Comparison of ENCODE assay signal across 8 cellular contexts in the genomic region with DNA sequence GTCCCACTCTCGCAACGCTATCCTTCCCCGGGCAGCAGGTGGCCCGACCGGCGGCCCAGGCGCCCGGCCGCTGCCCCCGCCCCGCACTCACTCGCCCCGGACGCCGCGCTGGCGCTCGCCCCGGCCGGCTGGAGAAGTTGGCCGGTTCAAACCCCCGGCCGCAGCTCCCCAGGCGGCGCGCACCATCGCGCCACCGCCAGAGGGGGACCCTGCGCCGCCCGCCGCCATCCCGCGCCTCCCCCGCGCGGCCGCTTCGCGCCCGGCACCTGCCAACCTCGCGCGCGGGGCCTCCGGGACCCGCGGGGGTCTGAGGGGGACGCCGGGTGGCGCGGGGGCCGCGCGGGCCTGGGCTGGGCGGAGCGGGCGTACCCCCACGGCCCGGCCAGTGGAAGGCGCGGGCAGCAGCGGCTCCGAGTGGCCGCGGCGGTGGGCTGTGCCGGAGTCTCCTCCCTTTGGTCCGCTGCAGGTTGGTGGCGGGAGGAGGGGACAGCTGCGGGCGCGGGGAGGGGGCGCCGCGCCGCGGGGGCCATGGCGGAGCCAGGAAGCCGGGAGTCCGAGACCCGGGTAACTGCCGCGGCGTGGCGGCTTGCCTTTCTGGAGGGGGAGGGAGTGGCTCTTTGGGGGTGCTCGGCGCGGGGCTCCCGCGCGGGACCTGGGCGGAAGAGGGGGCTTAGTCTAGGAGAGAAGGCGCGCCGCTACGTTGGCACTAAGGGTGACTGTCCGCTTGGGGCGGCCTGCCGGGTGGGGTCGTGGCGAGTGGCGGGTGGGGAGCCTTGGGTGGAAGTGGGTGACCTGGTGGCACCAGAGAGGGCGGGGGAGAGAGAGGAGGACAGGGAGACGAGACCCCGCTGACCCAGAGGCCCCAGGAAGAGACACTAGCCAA. TPM values are rescaled to one million over a fixed set of nuclear protein-coding genes. Genes with fewer than 3 reads are reported as not detected.
DNase-seq lines count a peak whose midpoint lies in the region; ATAC-seq and TF ChIP-seq lines count a peak whose summit lies in the region.

A gene (plus strand): TSS at position 434 of the 883 bp plus-strand sequence. CDS start 95 bp downstream, at position 529.
A gene (minus strand): TSS at position 139 of the 883 bp plus-strand sequence. CDS start 715 bp downstream, outside the sequence.

- peaks cover 0 to 3% of the 10 kb centered on the region in 2 donors for H3K36me3 ChIP-seq in prostate gland

- peak; percentile 77 for DNase-seq in COLO668 (lab: John Stamatoyannopoulos, UW; ENCODE audit: unreplicated experiment)
- peak; percentile 75 for DNase-seq in HuH-7.5 (ENCODE audit: low spot score)
- no peak for DNase-seq in astrocyte of the cerebellum (ENCODE audit: low read depth)
- peak; percentile 89 for DNase-seq in hepatic stellate cell (ENCODE audit: low spot score)
- peak; percentile 75 for DNase-seq in prostate gland (ENCODE audit: low spot score)

- TF ChIP-seq CTCF in astrocyte of the cerebellum (IDR thresholded peaks at IDR 0.05; ENCODE audit: low read depth, low read length, missing control alignments) (no peak), prostate gland (IDR thresholded peaks at IDR 0.05) (peak in 2 of 4 experiments; percentile 12 to 78)

- H3K9me3 ChIP-seq in prostate gland = no peaks in the 10 kb centered on the region

- H3K27ac ChIP-seq in prostate gland = peak within 1 kb of the TSS; percentile 91 to 94

- intact Hi-C loops in prostate gland (cut with DNase I) = no loop called here

- in situ Hi-C loops in astrocyte of the cerebellum (cut with HindIII; ENCODE audit: low sequenced_read_pairs) = no loop called here

- peak; percentile 69 for TF ChIP-seq POLR2A in prostate gland (IDR thresholded peaks at IDR 0.05)

- peaks cover 16% of the 10 kb centered on the region for H3K4me1 ChIP-seq in prostate gland (replicated peaks)

- under 1% methylated on average over 62 of the region's 107 CpGs for WGBS in prostate gland

- no peaks in the 10 kb centered on the region for H3K27me3 ChIP-seq in prostate gland (replicated peaks; ENCODE audit: insufficient read depth)

- ATAC-seq in GM19438 (IDR thresholded peaks at IDR 0.05; ENCODE audit: low read depth, unreplicated experiment) (peak; percentile 62), SK-N-SH treated with all-trans-retinoic acid at 6 μM for 48 hours (peak; percentile 91), GM21526 (IDR thresholded peaks at IDR 0.05; ENCODE audit: low FRiP score, unreplicated experiment) (no peak)

- H3K4me3 ChIP-seq in astrocyte of the cerebellum (ENCODE audit: low read depth, low read length) = peak within 1 kb of the TSS; percentile 86
- H3K4me3 ChIP-seq in prostate gland = peak within 1 kb of the TSS; percentile 93 to 94

TF ChIP-seq in SK-N-SH treated with all-trans-retinoic acid at 6 μM for 48 hours, 23 proteins besides CTCF, POLR2A, EP300 and RAD21:
- TF ChIP-seq, protein P1, sequence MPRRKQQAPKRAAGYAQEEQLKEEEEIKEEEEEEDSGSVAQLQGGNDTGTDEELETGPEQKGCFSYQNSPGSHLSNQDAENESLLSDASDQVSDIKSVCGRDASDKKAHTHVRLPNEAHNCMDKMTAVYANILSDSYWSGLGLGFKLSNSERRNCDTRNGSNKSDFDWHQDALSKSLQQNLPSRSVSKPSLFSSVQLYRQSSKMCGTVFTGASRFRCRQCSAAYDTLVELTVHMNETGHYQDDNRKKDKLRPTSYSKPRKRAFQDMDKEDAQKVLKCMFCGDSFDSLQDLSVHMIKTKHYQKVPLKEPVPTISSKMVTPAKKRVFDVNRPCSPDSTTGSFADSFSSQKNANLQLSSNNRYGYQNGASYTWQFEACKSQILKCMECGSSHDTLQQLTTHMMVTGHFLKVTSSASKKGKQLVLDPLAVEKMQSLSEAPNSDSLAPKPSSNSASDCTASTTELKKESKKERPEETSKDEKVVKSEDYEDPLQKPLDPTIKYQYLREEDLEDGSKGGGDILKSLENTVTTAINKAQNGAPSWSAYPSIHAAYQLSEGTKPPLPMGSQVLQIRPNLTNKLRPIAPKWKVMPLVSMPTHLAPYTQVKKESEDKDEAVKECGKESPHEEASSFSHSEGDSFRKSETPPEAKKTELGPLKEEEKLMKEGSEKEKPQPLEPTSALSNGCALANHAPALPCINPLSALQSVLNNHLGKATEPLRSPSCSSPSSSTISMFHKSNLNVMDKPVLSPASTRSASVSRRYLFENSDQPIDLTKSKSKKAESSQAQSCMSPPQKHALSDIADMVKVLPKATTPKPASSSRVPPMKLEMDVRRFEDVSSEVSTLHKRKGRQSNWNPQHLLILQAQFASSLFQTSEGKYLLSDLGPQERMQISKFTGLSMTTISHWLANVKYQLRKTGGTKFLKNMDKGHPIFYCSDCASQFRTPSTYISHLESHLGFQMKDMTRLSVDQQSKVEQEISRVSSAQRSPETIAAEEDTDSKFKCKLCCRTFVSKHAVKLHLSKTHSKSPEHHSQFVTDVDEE (CRISPR knock-in tag; IDR thresholded peaks at IDR 0.05) = no peak
- TF ChIP-seq GLIS3 (CRISPR knock-in tag; IDR thresholded peaks at IDR 0.05) = no peak
- no peak for TF ChIP-seq ESRRG (CRISPR knock-in tag; IDR thresholded peaks at IDR 0.05)
- TF ChIP-seq ISL1 (CRISPR knock-in tag; IDR thresholded peaks at IDR 0.05) = no peak
- no peak for TF ChIP-seq TOX (CRISPR knock-in tag; IDR thresholded peaks at IDR 0.05; ENCODE audit: borderline replicate concordance)
- TF ChIP-seq ZNF8 (CRISPR knock-in tag; IDR thresholded peaks at IDR 0.05) = no peak
- no peak for TF ChIP-seq CSDC2 (CRISPR knock-in tag; IDR thresholded peaks at IDR 0.05)
- TF ChIP-seq, protein P2, sequence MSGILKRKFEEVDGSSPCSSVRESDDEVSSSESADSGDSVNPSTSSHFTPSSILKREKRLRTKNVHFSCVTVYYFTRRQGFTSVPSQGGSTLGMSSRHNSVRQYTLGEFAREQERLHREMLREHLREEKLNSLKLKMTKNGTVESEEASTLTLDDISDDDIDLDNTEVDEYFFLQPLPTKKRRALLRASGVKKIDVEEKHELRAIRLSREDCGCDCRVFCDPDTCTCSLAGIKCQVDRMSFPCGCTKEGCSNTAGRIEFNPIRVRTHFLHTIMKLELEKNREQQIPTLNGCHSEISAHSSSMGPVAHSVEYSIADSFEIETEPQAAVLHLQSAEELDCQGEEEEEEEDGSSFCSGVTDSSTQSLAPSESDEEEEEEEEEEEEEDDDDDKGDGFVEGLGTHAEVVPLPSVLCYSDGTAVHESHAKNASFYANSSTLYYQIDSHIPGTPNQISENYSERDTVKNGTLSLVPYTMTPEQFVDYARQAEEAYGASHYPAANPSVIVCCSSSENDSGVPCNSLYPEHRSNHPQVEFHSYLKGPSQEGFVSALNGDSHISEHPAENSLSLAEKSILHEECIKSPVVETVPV (CRISPR knock-in tag; IDR thresholded peaks at IDR 0.05) = no peak
- TF ChIP-seq ZFP30 (CRISPR knock-in tag; IDR thresholded peaks at IDR 0.05) = no peak
- no peak for TF ChIP-seq SNAI2 (CRISPR knock-in tag; IDR thresholded peaks at IDR 0.05)
- no peak for TF ChIP-seq OSR1 (CRISPR knock-in tag; IDR thresholded peaks at IDR 0.05)
- TF ChIP-seq ZFP3 (CRISPR knock-in tag; IDR thresholded peaks at IDR 0.05) = no peak
- no peak for TF ChIP-seq BACH2 (CRISPR knock-in tag; IDR thresholded peaks at IDR 0.05; ENCODE audit: borderline replicate concordance)
- TF ChIP-seq RARB (CRISPR knock-in tag; IDR thresholded peaks at IDR 0.05) = no peak
- TF ChIP-seq, protein P3, sequence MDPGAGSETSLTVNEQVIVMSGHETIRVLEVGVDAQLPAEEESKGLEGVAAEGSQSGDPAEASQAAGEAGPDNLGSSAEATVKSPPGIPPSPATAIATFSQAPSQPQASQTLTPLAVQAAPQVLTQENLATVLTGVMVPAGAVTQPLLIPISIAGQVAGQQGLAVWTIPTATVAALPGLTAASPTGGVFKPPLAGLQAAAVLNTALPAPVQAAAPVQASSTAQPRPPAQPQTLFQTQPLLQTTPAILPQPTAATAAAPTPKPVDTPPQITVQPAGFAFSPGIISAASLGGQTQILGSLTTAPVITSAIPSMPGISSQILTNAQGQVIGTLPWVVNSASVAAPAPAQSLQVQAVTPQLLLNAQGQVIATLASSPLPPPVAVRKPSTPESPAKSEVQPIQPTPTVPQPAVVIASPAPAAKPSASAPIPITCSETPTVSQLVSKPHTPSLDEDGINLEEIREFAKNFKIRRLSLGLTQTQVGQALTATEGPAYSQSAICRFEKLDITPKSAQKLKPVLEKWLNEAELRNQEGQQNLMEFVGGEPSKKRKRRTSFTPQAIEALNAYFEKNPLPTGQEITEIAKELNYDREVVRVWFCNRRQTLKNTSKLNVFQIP (CRISPR knock-in tag; IDR thresholded peaks at IDR 0.05; ENCODE audit: borderline replicate concordance, low read depth) = no peak

RNA-seq across cellular contexts. Expression of the first gene that starts in this region (rescaled TPM):
- 100 to 1,000 TPM; 136 to 192 TPM for total RNA-seq in prostate gland

RNA-seq across cellular contexts. Expression of the second gene that starts in this region (rescaled TPM):
- 10 to 100 TPM; 38.1 to 58.1 TPM for total RNA-seq in prostate gland
